Comparison of ENCODE assay signal across 9 cellular contexts in the genomic region with DNA sequence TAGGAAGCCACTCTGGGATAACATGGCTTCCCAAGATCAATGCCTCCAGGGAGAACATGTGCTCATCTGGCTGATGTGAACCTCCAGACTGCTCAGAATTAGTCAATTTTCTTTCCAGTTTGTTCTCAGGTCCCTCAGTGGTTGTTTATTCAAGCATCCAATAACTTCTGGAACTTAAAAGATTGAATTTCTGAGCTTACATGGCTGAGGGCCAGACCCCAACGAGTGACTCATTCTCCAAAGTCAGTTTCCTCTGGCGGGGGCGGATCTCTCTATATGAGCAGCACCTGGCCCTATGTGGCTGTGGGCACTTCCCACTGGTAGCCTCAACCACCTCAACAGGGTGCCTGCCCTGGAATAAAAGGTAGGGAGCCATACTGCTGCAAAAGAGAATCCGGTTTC. TPM values are rescaled to one million over a fixed set of nuclear protein-coding genes. Genes with fewer than 3 reads are reported as not detected.
DNase-seq lines count a peak whose midpoint lies in the region; TF ChIP-seq lines count a peak whose summit lies in the region.
"Had no signal": no experiment of that assay in that cellular context is flagged by ENCODE, and none has a peak within 500 bp of the region (broad histone marks: within the 10 kb centered on the region; RNA-seq: fewer than 3 reads in every experiment).

No MANE protein-coding gene starts in this region.

- H3K27ac ChIP-seq in GM23248 = no peak overlapping the region
- H3K27ac ChIP-seq in PC-9 = no peak overlapping the region
- no peak overlapping the region for H3K27ac ChIP-seq in transverse colon
- H3K27ac ChIP-seq: stomach had no signal

- H3K4me2 ChIP-seq in GM23248 (ENCODE audit: unreplicated experiment) = no peak overlapping the region
- no peak overlapping the region for H3K4me2 ChIP-seq in PC-9

- no peak overlapping the region for H3K9ac ChIP-seq in GM23248

- no peaks in the 10 kb centered on the region for H3K4me1 ChIP-seq in GM23248 (ENCODE audit: insufficient read depth)
- no peaks in the 10 kb centered on the region for H3K4me1 ChIP-seq in PC-9 (replicated peaks; ENCODE audit: insufficient read depth)
- H3K4me1 ChIP-seq in transverse colon = no peaks in the 10 kb centered on the region
- H3K4me1 ChIP-seq: stomach had no signal

- H3F3A ChIP-seq in GM23248 (ENCODE audit: insufficient read depth) (peaks cover 9% of the 10 kb centered on the region; the same call in 1 of the 2 replicates), PC-9 (ENCODE audit: insufficient read depth, low read depth) (no peaks in the 10 kb centered on the region)

- CTCF ChIA-PET in PC-9 (lab: Charles Lee) = no interaction called here

- POLR2A ChIA-PET in PC-9 (lab: Charles Lee; ENCODE audit: unreplicated experiment) = interaction anchor here (0.7 kb wide), 1 partner anchor 59 kb away, joined by 3 read pairs; no protein-coding TSS in a partner anchor

- intact Hi-C loops in PC-9 (cut with micrococcal nuclease; ENCODE audit: unreplicated experiment) = no loop called here
- intact Hi-C loops in transverse colon (cut with DNase I; ENCODE audit: low total_unique reads) = no loop called here

- 17 to 26% methylated on average over 4 of the region's 4 CpGs for WGBS in GM23248 (ENCODE audit: low coverage in 1 of 2, low lambda C conversion rate in 2 of 2, missing lambda C conversion rate in 2 of 2), 2 experiments
- WGBS in transverse colon (ENCODE audit: low coverage in 1 of 2), 2 donors = 63 to 83% methylated on average over 1 to 4 of the region's 4 CpGs

- H3K9me2 ChIP-seq in GM23248 (ENCODE audit: insufficient read depth) = no peaks in the 10 kb centered on the region
- no peaks in the 10 kb centered on the region for H3K9me2 ChIP-seq in PC-9 (ENCODE audit: insufficient read depth)

- H3K79me2 ChIP-seq in GM23248 (ENCODE audit: insufficient read depth) (no peaks in the 10 kb centered on the region), PC-9 (ENCODE audit: low read depth) (no peaks in the 10 kb centered on the region)

- no peaks in the 10 kb centered on the region for H3K9me3 ChIP-seq in GM23248 (ENCODE audit: low read depth)
- H3K9me3 ChIP-seq in PC-9 (ENCODE audit: insufficient read depth, low read depth) = no peaks in the 10 kb centered on the region
- no peaks in the 10 kb centered on the region for H3K9me3 ChIP-seq in transverse colon
- H3K9me3 ChIP-seq: stomach had no signal

- no peak overlapping the region for H3K4me3 ChIP-seq in GM23248
- no peak overlapping the region for H3K4me3 ChIP-seq in PC-9
- H3K4me3 ChIP-seq in transverse colon = no peak overlapping the region
- H3K4me3 ChIP-seq: stomach had no signal

- no peak for TF ChIP-seq POLR2A in transverse colon (IDR thresholded peaks at IDR 0.05)

- H3K36me3 ChIP-seq in GM23248 (ENCODE audit: low read depth) (no peaks in the 10 kb centered on the region), PC-9 (ENCODE audit: low read depth) (no peaks in the 10 kb centered on the region), transverse colon (no peaks in the 10 kb centered on the region)
- H3K36me3 ChIP-seq: stomach had no signal

- H3K27me3 ChIP-seq in GM23248 (replicated peaks; ENCODE audit: insufficient read depth) (peaks cover 17% of the 10 kb centered on the region; the same call in 1 of the 2 replicates), PC-9 (ENCODE audit: insufficient read depth, low read depth) (no peaks in the 10 kb centered on the region), transverse colon (no peaks in the 10 kb centered on the region)
- H3K27me3 ChIP-seq: stomach had no signal

- TF ChIP-seq EP300 in transverse colon (IDR thresholded peaks at IDR 0.05; ENCODE audit: low read depth) = no peak

- DNase-seq in GM23248 = peak; percentile 74
- peak; percentile 63 to 76 for DNase-seq in PC-9
- DNase-seq in dermis blood vessel endothelial cell = peak; percentile 56
- DNase-seq in stimulated activated CD4-positive, alpha-beta T cell treated with anti-CD3 and anti-CD28 coated beads, Interleukin-1b, Interleukin-23, amount 100 ng/mL, for 48 hours = peak; percentile 72
- no peak for DNase-seq in cerebellar nuclear complex (lab: John Stamatoyannopoulos, UW)
- no peak for DNase-seq in NCI-H2196 (lab: John Stamatoyannopoulos, UW; ENCODE audit: unreplicated experiment)
- no peak for DNase-seq in transverse colon
- no peak for DNase-seq in NCI-H2227 treated with DMSO at 0.1 percent for 48 hours (lab: John Stamatoyannopoulos, UW)
- DNase-seq: stomach had no signal

- no TSS peak for BruUV-seq in PC-9 (replicated peaks; lab: Mats Ljungman, UMichigan)

- in situ Hi-C loops in GM23248 (cut with MboI) (no loop called here), transverse colon (cut with MboI; ENCODE audit: low pct_ligation_motif_present in 1 of 4, low pct_unique_long_range_greater_than_20kb in 1 of 4, low sequenced_read_pairs in 3 of 4) (no loop called here)

- H4K20me1 ChIP-seq in GM23248 (ENCODE audit: insufficient read depth) (no peaks in the 10 kb centered on the region), PC-9 (ENCODE audit: insufficient read depth) (no peaks in the 10 kb centered on the region)

- no peak for TF ChIP-seq CTCF in PC-9 (conservative IDR thresholded peaks at IDR 0.05)
- TF ChIP-seq CTCF in transverse colon (IDR thresholded peaks at IDR 0.05) = no peak

- H2AFZ ChIP-seq in GM23248 = no peak overlapping the region
- no peak overlapping the region for H2AFZ ChIP-seq in PC-9

RNA-seq across cellular contexts. Expression of gene LYZL4, which starts 34.0 kb away (rescaled TPM):
- not detected in 2 replicates for total RNA-seq in GM23248 (2014; rRNA removed; shearing (Covaris generic))
- polyA plus RNA-seq in GM23248 (2016; fragmentation: Nextera tagmentation; extraction: Ambion mirVana) = not detected in 2 replicates
- total RNA-seq in PC-9 (2021) (not detected in 2 replicates), dermis blood vessel endothelial cell (not detected in 2 replicates), transverse colon (not detected)
- total RNA-seq: stomach had no signal
- polyA plus RNA-seq: stomach had no signal

Comparison
In these comparisons a context has a peak if more than half of its experiments do, and no peak if none do; other contexts are left out.
1. DNase-seq: peak in GM23248 (single experiment), PC-9 (2 of 2), dermis blood vessel endothelial cell (single experiment) and stimulated activated CD4-positive, alpha-beta T cell treated with anti-CD3 and anti-CD28 coated beads, Interleukin-1b, Interleukin-23, amount 100 ng/mL, for 48 hours (single experiment); none in cerebellar nuclear complex (0 of 2), NCI-H2196 (single experiment), transverse colon (single experiment) and NCI-H2227 treated with DMSO at 0.1 percent for 48 hours (single experiment).